ENCODE assay signal across 9 cellular contexts in genomic region chr7:16422100-16422430, GRCh38. TPM values are rescaled to one million over a fixed set of nuclear protein-coding genes. Genes with fewer than 3 reads are reported as not detected.
DNase-seq lines count a peak whose midpoint lies in the region; ATAC-seq and TF ChIP-seq lines count a peak whose summit lies in the region.
"Had no signal": no experiment of that assay in that cellular context is flagged by ENCODE, and none has a peak within 500 bp of the region (broad histone marks: within the 10 kb centered on the region; RNA-seq: fewer than 3 reads in every experiment).

No MANE protein-coding gene starts in this region.

- H3K4me1 Mint-ChIP-seq in T-cell: peaks cover 13 to 23% (median 16%) of the 10 kb centered on the region in 3 donors

- TF ChIP-seq CTCF in HL-60 (IDR thresholded peaks at IDR 0.05; ENCODE audit: insufficient read depth, low read length) (no peak), fibroblast of pulmonary artery (IDR thresholded peaks at IDR 0.05; ENCODE audit: low read length, missing control alignments) (no peak)

- no peaks in the 10 kb centered on the region for H3K9me3 Mint-ChIP-seq in T-cell

- H3K27me3 ChIP-seq in HL-60 (ENCODE audit: insufficient read depth, poor library complexity, severe bottlenecking) (no peaks in the 10 kb centered on the region), skeletal muscle satellite cell (ENCODE audit: control insufficient read depth, insufficient read depth, low read length) (no peaks in the 10 kb centered on the region)

- DNase-seq in HL-60 (ENCODE audit: low read depth in 1 of 2, low spot score in 1 of 2): no peak
- no peak for DNase-seq in T-cell
- peak; percentile 63 for DNase-seq in fibroblast of pulmonary artery (ENCODE audit: low read depth)
- DNase-seq in stimulated activated naive CD4-positive, alpha-beta T cell treated with Interleukin-2 at 50 U/mL for 16 hours (lab: John Stamatoyannopoulos, UW): no peak
- no peak for DNase-seq in epidermal melanocyte (ENCODE audit: insufficient read length, low spot score)
- DNase-seq in UCSD-AML1 (lab: John Stamatoyannopoulos, UW; ENCODE audit: unreplicated experiment): no peak
- no peak for DNase-seq in T-helper 9 cell

- peaks cover 0 to 21% of the 10 kb centered on the region in 2 donors for H3K27me3 Mint-ChIP-seq in T-cell

- no peaks in the 10 kb centered on the region for H3K36me3 ChIP-seq in skeletal muscle satellite cell (ENCODE audit: insufficient read depth, low read length)

- peak overlapping the region; percentile 9 to 85 for H3K27ac Mint-ChIP-seq in T-cell

- H3K4me3 ChIP-seq in HL-60 (replicated peaks; ENCODE audit: insufficient read depth, low read length): no peak overlapping the region
- H3K4me3 ChIP-seq in fibroblast of pulmonary artery (replicated peaks; ENCODE audit: low read depth, low read length): no peak overlapping the region
- H3K4me3 ChIP-seq in skeletal muscle satellite cell (ENCODE audit: low read length): peak overlapping the region; percentile 73

- peak overlapping the region; percentile 86 for H3K4me2 ChIP-seq in skeletal muscle satellite cell (ENCODE audit: low read length)

- H3K4me3 Mint-ChIP-seq in T-cell: peak overlapping the region; percentile 58 to 88 (median 66)

- H3K36me3 Mint-ChIP-seq in T-cell: no peaks in the 10 kb centered on the region

- CTCF ChIA-PET in T-cell (lab: Charles Lee): interaction anchor here (1.2 to 2.9 kb wide), 3 partner anchors 10 to 13 kb away, joined by 3 to 18 read pairs (median 8); no protein-coding TSS in a partner anchor

- no peaks in the 10 kb centered on the region for H3K9me3 ChIP-seq in skeletal muscle satellite cell (replicated peaks; ENCODE audit: low read length)

- ATAC-seq in T-cell (replicated peaks in 1 of 4): no peak

- peak overlapping the region; percentile 90 for H3K9ac ChIP-seq in skeletal muscle satellite cell (ENCODE audit: low read depth, low read length)

- POLR2A ChIA-PET in T-cell (lab: Charles Lee): interaction anchor here (0.5 to 0.6 kb wide), 2 partner anchors 17 to 81 kb away, joined by 3 to 7 read pairs; no protein-coding TSS in a partner anchor

- H3K4me1 ChIP-seq in skeletal muscle satellite cell (ENCODE audit: control insufficient read depth, insufficient read depth, low read length): peaks cover 31% of the 10 kb centered on the region

- H3K27ac ChIP-seq in HL-60 (replicated peaks): peak overlapping the region; percentile 46

RNA-seq across cellular contexts. Expression of gene CRPPA, which starts 0.7 kb away (rescaled TPM):
- 1 to 10 TPM in 4 of 5 donors, under 1 TPM in 1; 0.49 to 2.2 (median 1.0) TPM for total RNA-seq in T-cell
- 1.3 and 1.5 TPM in 2 replicates for total RNA-seq in skeletal muscle satellite cell (2012; rRNA removed)

RNA-seq across cellular contexts. Expression of gene SOSTDC1, which starts 43.5 kb away (rescaled TPM):
- total RNA-seq in T-cell: not detected
- total RNA-seq in skeletal muscle satellite cell (2012; rRNA removed): not detected in 2 replicates
- total RNA-seq: dermis microvascular lymphatic vessel endothelial cell had no signal
